ENCODE assay signal across 19 cellular contexts in the genomic region with DNA sequence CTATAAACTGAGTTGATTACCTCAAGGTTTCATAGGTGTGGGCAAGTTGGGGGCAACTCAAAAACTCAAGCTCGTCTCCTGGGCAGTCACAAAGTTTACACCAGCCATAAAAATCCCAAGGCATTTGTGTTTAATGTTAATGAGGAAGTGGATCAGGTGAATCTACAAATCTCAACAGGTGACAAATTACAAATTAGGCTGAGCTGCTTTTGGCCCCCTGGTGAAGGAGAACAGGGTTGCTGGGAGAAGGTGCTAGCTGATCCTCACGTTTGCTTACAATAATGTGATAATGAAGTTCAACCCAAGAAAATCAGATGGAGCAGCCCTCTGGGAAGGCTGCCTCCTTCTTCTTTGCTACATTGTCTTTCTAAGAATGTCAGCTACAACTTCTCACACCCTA.
DNase-seq lines count a peak whose midpoint lies in the region; ATAC-seq and TF ChIP-seq lines count a peak whose summit lies in the region.
"Had no signal": no experiment of that assay in that cellular context is flagged by ENCODE, and none has a peak within 500 bp of the region (broad histone marks: within the 10 kb centered on the region; RNA-seq: fewer than 3 reads in every experiment).

No MANE protein-coding gene starts in this region.

- CTCF ChIA-PET in Caco-2 (lab: Charles Lee): no interaction called here

- H3K27ac ChIP-seq in body of pancreas: peak overlapping the region in 3 of 4 donors; percentile 27 to 72 (median 62)
- H3K27ac ChIP-seq: BLaER1, GM23248, HL-60 had no signal

- peaks cover 31% of the 10 kb centered on the region for H3K4me1 ChIP-seq in Caco-2
- peaks cover 27% of the 10 kb centered on the region for H3K4me1 ChIP-seq in body of pancreas
- H3K4me1 ChIP-seq: BLaER1 had no signal

- POLR2A ChIA-PET in Caco-2 (lab: Charles Lee): no interaction called here

- H3K36me3 ChIP-seq in Caco-2 (ENCODE audit: control insufficient read depth, insufficient read depth, low read length) (no peaks in the 10 kb centered on the region), body of pancreas (replicated peaks in 1 of 2; ENCODE audit: insufficient read depth in 1 of 2, low read depth in 2 of 2) (no peaks in the 10 kb centered on the region)
- H3K36me3 ChIP-seq: BLaER1, HAP-1 had no signal

- no peaks in the 10 kb centered on the region for H3K27me3 Mint-ChIP-seq in Caco-2 (ENCODE audit: insufficient read depth, unreplicated experiment)
- H3K27me3 Mint-ChIP-seq in progenitor cell of endocrine pancreas: no peaks in the 10 kb centered on the region
- H3K27me3 Mint-ChIP-seq: CD4-positive, alpha-beta memory T cell had no signal

- TF ChIP-seq CTCF in Caco-2 (IDR thresholded peaks at IDR 0.05; ENCODE audit: insufficient read depth in 1 of 2, low read depth in 1 of 2, low read length in 1 of 2, severe bottlenecking in 1 of 2, unreplicated experiment in 1 of 2) (peak in 1 of 2 experiments; percentile 1), body of pancreas (IDR thresholded peaks at IDR 0.05) (peak in 1 of 7 experiments; percentile 18), progenitor cell of endocrine pancreas (IDR thresholded peaks at IDR 0.05; ENCODE audit: unreplicated experiment) (peak; percentile 18)

- no peaks in the 10 kb centered on the region for H3K9me3 ChIP-seq in Caco-2
- H3K9me3 ChIP-seq in body of pancreas: no peaks in the 10 kb centered on the region
- H3K9me3 ChIP-seq: BLaER1, HAP-1 had no signal

- DNase-seq in Caco-2: peak in 1 of 2 experiments; percentile 10
- no peak for DNase-seq in body of pancreas
- no peak for DNase-seq in left colon
- no peak for DNase-seq in progenitor cell of endocrine pancreas (ENCODE audit: low spot score, unreplicated experiment)
- DNase-seq in cerebellar cortex (ENCODE audit: low spot score): no peak
- no peak for DNase-seq in SW 1271 (lab: John Stamatoyannopoulos, UW)
- DNase-seq in DMS 273 (lab: John Stamatoyannopoulos, UW; ENCODE audit: unreplicated experiment): no peak
- DNase-seq in activated CD4-positive, alpha-beta T cell treated with anti-CD3 and anti-CD28 coated beads for 48 hours: no peak
- DNase-seq: 8988T; CD4-positive, alpha-beta memory T cell; DMS 273 treated with DMSO at 0.1 percent for 48 hours; DMS53; DND-41; EL; GM23248 had no signal

- no peak for TF ChIP-seq POLR2A in body of pancreas (IDR thresholded peaks at IDR 0.05)

- intact Hi-C loops in Caco-2 (cut with micrococcal nuclease; ENCODE audit: unreplicated experiment): loop anchor here (1.0 to 5.0 kb wide), 2 partner anchors 49 to 94 kb away; no protein-coding TSS in a partner anchor
- intact Hi-C loops in body of pancreas (cut with DNase I): no loop called here
- intact Hi-C loops in left colon (cut with DNase I, micrococcal nuclease): no loop called here

- peak overlapping the region; percentile 76 for H3K27ac Mint-ChIP-seq in Caco-2 (ENCODE audit: unreplicated experiment)
- no peak overlapping the region for H3K27ac Mint-ChIP-seq in progenitor cell of endocrine pancreas
- H3K27ac Mint-ChIP-seq: CD14-positive monocyte; CD4-positive, alpha-beta memory T cell had no signal

- H3K36me3 Mint-ChIP-seq in Caco-2 (ENCODE audit: insufficient read depth, unreplicated experiment) (no peaks in the 10 kb centered on the region), progenitor cell of endocrine pancreas (ENCODE audit: insufficient read depth) (no peaks in the 10 kb centered on the region)
- H3K36me3 Mint-ChIP-seq: CD14-positive monocyte; CD4-positive, alpha-beta memory T cell had no signal

- WGBS in body of pancreas, 2 donors: 6 to 21% methylated on average over 2 of the region's 2 CpGs

- H3K4me1 Mint-ChIP-seq in Caco-2 (ENCODE audit: low read depth, unreplicated experiment) (peaks cover 14% of the 10 kb centered on the region), progenitor cell of endocrine pancreas (ENCODE audit: low read depth) (peaks cover 12% of the 10 kb centered on the region)
- H3K4me1 Mint-ChIP-seq: CD4-positive, alpha-beta memory T cell had no signal

- no peaks in the 10 kb centered on the region for H3K9me3 Mint-ChIP-seq in Caco-2 (ENCODE audit: unreplicated experiment)
- peaks cover 9% of the 10 kb centered on the region for H3K9me3 Mint-ChIP-seq in progenitor cell of endocrine pancreas (ENCODE audit: low read depth)

- ATAC-seq in body of pancreas: peak; percentile 36
- peak; percentile 29 for ATAC-seq in left colon

- H3K4me3 Mint-ChIP-seq in Caco-2 (ENCODE audit: unreplicated experiment): no peak overlapping the region
- H3K4me3 Mint-ChIP-seq in progenitor cell of endocrine pancreas (ENCODE audit: low read depth): no peak overlapping the region
- H3K4me3 Mint-ChIP-seq: CD14-positive monocyte; CD4-positive, alpha-beta memory T cell had no signal

- no TSS peak for BruUV-seq in Caco-2 (replicated peaks; lab: Mats Ljungman, UMichigan)

- H3K27me3 ChIP-seq in Caco-2 (replicated peaks; ENCODE audit: control insufficient read depth, insufficient read depth, low read length) (no peaks in the 10 kb centered on the region), body of pancreas (no peaks in the 10 kb centered on the region)
- H3K27me3 ChIP-seq: BLaER1 had no signal

- H3K4me3 ChIP-seq in Caco-2 (ENCODE audit: low read depth, low read length) (no peak overlapping the region), body of pancreas (no peak overlapping the region)
- H3K4me3 ChIP-seq: BLaER1, GM23248, HAP-1 had no signal
